27 cellular contexts compared by ENCODE assay signal in the genomic region with DNA sequence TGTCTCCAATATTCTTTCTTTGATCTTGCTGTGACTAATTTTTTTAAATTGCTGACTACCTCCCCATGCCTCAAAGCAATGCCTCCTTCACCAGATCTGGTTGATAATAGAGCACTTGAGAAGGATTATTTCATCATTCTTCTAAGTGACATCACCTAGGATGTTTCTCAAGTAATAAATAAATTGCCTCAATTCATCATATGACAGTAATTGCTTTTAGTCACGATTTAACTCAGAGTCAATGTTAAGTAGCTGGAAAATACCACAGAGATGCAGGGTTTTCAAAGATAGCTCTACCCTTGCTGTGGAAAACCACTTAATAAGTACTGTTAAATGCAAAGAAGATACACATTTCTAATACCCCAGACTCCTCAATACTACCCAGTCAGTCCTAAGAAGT.
"Had no signal": no experiment of that assay in that cellular context is flagged by ENCODE, and none has a peak within 500 bp of the region (broad histone marks: within the 10 kb centered on the region; RNA-seq: fewer than 3 reads in every experiment).

No MANE protein-coding gene starts in this region.

- H3K27ac Mint-ChIP-seq: effector memory CD8-positive, alpha-beta T cell; mesothelial cell of epicardium; natural killer cell treated with Interleukin-12 subunit alpha and Interleukin-12 subunit beta and Interleukin-15 and Interleukin-18, amount 100 ng/mL, for 72 hours had no signal

- H3K27me3 Mint-ChIP-seq: effector memory CD8-positive, alpha-beta T cell; naive B cell; natural killer cell treated with Interleukin-12 subunit alpha and Interleukin-12 subunit beta and Interleukin-15 and Interleukin-18, amount 100 ng/mL, for 72 hours had no signal

- H3K4me3 Mint-ChIP-seq: effector memory CD8-positive, alpha-beta T cell; mesothelial cell of epicardium; naive B cell; natural killer cell treated with Interleukin-12 subunit alpha and Interleukin-12 subunit beta and Interleukin-15 and Interleukin-18, amount 100 ng/mL, for 72 hours had no signal

- H3K4me1 Mint-ChIP-seq: mesothelial cell of epicardium, naive B cell had no signal

- ATAC-seq: effector memory CD8-positive, alpha-beta T cell; heart right ventricle; left cardiac atrium; left lung; mucosa of descending colon; natural killer cell treated with Interleukin-12 subunit alpha and Interleukin-12 subunit beta and Interleukin-15 and Interleukin-18, amount 100 ng/mL, for 72 hours; right cardiac atrium; upper lobe of right lung had no signal

- H3K27ac ChIP-seq: esophagus squamous epithelium, heart right ventricle, left lung, prostate gland, skin epidermis, testis, tibial artery, upper lobe of right lung, uterus had no signal

- DNase-seq: cortex of kidney; effector memory CD8-positive, alpha-beta T cell; erythroblast; esophagus squamous epithelium; foreskin melanocyte; glutamatergic neuron; heart right ventricle; hippocampal formation; left cardiac atrium; left lung; mesenchymal stem cell; mucosa of descending colon; naive B cell; right cardiac atrium; stimulated activated CD4-positive, alpha-beta T cell treated with anti-CD3 and anti-CD28 coated beads, Interleukin-15, amount 100 ng/mL, for 24 hours; stimulated activated CD4-positive, alpha-beta T cell treated with anti-CD3 and anti-CD28 coated beads, Interleukin-4, amount 100 ng/mL, for 1 hour; stimulated activated CD8-positive, alpha-beta memory T cell treated with anti-CD3 and anti-CD28 coated beads, Interleukin-4, amount 100 ng/mL, for 48 hours; stimulated activated naive CD4-positive, alpha-beta T cell; substantia nigra; testis; tibial artery; upper lobe of right lung; uterus had no signal

- H3K36me3 Mint-ChIP-seq: mesothelial cell of epicardium; naive B cell; natural killer cell treated with Interleukin-12 subunit alpha and Interleukin-12 subunit beta and Interleukin-15 and Interleukin-18, amount 100 ng/mL, for 72 hours had no signal
